Comparison of ENCODE assay signal across 8 cellular contexts in genomic region chr2:182642328-182642727, GRCh38.
DNase-seq lines count a peak whose midpoint lies in the region; TF ChIP-seq lines count a peak whose summit lies in the region.

No MANE protein-coding gene starts in this region.

- CTCF ChIA-PET in HEK293 (lab: Yijun Ruan, JAX): no interaction called here

- H3K27ac ChIP-seq in HEK293 (ENCODE audit: extremely low read depth, low read depth, low read length): no peak overlapping the region

- POLR2A ChIA-PET in HEK293 (lab: Yijun Ruan, JAX): no interaction called here

- no peaks in the 10 kb centered on the region for H3K36me3 ChIP-seq in HEK293 (ENCODE audit: control insufficient read depth in 2 of 2, insufficient read depth in 1 of 2, low read length in 2 of 2)

- no peak overlapping the region for H3K4me3 ChIP-seq in HEK293 (ENCODE audit: low read depth, low read length)

- H3K9me3 ChIP-seq in HEK293 (ENCODE audit: control insufficient read depth, insufficient read depth, low read depth, low read length): no peaks in the 10 kb centered on the region

- no peak for TF ChIP-seq CTCF in HEK293 (tag by site-specific recombination; IDR thresholded peaks at IDR 0.05)

- peak; percentile 14 for DNase-seq in activated naive CD4-positive, alpha-beta T cell treated with Interleukin-2 at 50 U/mL for 16 hours
- DNase-seq in activated naive CD4-positive, alpha-beta T cell (lab: John Stamatoyannopoulos, UW): no peak
- DNase-seq in LHCN-M2 (ENCODE audit: low read depth): peak; percentile 72
- DNase-seq in activated CD4-positive, alpha-beta T cell treated with anti-CD3 and anti-CD28 coated beads, Interleukin-2, amount 50 U/mL, for 48 hours: peak; percentile 5 to 32
- peak; percentile 46 for DNase-seq in globus pallidus (ENCODE audit: low spot score)
- peak; percentile 19 to 22 for DNase-seq in stimulated activated CD4-positive, alpha-beta T cell treated with anti-CD3 and anti-CD28 coated beads, Interleukin-2, amount 100 ng/mL, for 24 hours
- no peak for DNase-seq in T-helper 9 cell

- no peaks in the 10 kb centered on the region for H3K4me1 ChIP-seq in HEK293 (ENCODE audit: control insufficient read depth, insufficient read depth, low read length)

TF ChIP-seq in HEK293, 187 proteins besides CTCF, POLR2A, EP300 and RAD21:
- TF ChIP-seq KLF10 (tag by site-specific recombination; IDR thresholded peaks at IDR 0.05) (peak; percentile 41; the same call in 1 of the 2 replicates), SP2 (tag by site-specific recombination; IDR thresholded peaks at IDR 0.05) (peak; percentile 20; the same call in 1 of the 2 replicates), ZNF830 (tag by site-specific recombination; IDR thresholded peaks at IDR 0.05; ENCODE audit: low read depth) (no peak), ZBTB17 (tag by site-specific recombination; IDR thresholded peaks at IDR 0.05) (peak; percentile 71)

Comparison
In these comparisons a context has a peak if more than half of its experiments do, and no peak if none do; other contexts are left out.
1. DNase-seq: peak in activated naive CD4-positive, alpha-beta T cell treated with Interleukin-2 at 50 U/mL for 16 hours (single experiment), LHCN-M2 (single experiment), activated CD4-positive, alpha-beta T cell treated with anti-CD3 and anti-CD28 coated beads, Interleukin-2, amount 50 U/mL, for 48 hours (2 of 2), globus pallidus (single experiment) and stimulated activated CD4-positive, alpha-beta T cell treated with anti-CD3 and anti-CD28 coated beads, Interleukin-2, amount 100 ng/mL, for 24 hours (2 of 2); none in activated naive CD4-positive, alpha-beta T cell (0 of 4) and T-helper 9 cell (single experiment).